ENCODE assay signal across 18 cellular contexts in the genomic region with DNA sequence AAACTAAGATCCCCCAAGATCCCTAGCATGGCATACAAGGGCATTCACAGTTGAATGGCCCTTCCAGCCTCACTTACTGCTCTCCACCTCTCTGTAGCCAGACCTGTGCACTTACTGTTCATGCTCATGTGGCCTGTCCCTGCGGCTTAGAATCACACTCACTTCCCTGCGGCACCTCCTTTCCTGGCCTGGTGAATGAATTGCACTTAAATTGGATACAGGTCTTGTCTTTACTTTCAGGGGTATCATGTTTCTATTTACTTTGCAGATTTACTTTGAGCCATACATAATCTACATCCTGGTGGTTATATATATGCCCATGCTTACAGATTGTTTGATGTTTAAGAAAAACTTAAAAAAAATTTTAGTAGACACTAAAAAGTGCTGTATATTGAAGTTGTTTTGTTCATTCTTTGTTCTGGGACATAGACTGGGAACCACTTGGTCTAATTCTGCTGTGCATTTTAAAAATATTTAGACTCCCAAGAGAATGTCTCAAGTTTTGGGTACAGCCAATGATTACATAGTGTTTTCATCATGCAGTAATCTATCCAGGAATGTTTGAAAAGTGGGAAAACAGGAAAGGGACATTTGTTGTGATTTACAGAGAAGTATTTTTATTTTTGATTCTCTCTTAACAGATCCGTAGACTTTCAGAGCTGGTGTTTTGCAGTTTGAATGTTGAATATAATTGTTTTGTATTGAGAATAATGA.
DNase-seq lines count a peak whose midpoint lies in the region; ATAC-seq and TF ChIP-seq lines count a peak whose summit lies in the region.
"Had no signal": no experiment of that assay in that cellular context is flagged by ENCODE, and none has a peak within 500 bp of the region (broad histone marks: within the 10 kb centered on the region; RNA-seq: fewer than 3 reads in every experiment).

No MANE protein-coding gene starts in this region.

- peaks cover 12% of the 10 kb centered on the region for H3K36me3 Mint-ChIP-seq in activated naive CD4-positive, alpha-beta T cell treated with anti-CD3 and anti-CD28 coated beads, Interleukin-2, amount 50 U/mL, for 24 hours
- peaks cover 12% of the 10 kb centered on the region for H3K36me3 Mint-ChIP-seq in activated naive CD4-positive, alpha-beta T cell treated with anti-CD3 and anti-CD28 coated beads for 36 hours (ENCODE audit: low read depth)

- H3K9ac ChIP-seq in PC-3 (ENCODE audit: low read length): no peak overlapping the region
- H3K9ac ChIP-seq: KMS-11 had no signal

- intact Hi-C loops in activated naive CD4-positive, alpha-beta T cell treated with anti-CD3 and anti-CD28 coated beads for 36 hours (cut with micrococcal nuclease): no loop called here
- intact Hi-C loops in PC-3 (cut with micrococcal nuclease): no loop called here

- no peak overlapping the region for H2AFZ ChIP-seq in PC-3 (ENCODE audit: low read length)

- no peak for TF ChIP-seq CTCF in PC-3 (conservative IDR thresholded peaks at IDR 0.05; ENCODE audit: low read depth, low read length)
- TF ChIP-seq CTCF in gastroesophageal sphincter (IDR thresholded peaks at IDR 0.05): no peak
- TF ChIP-seq CTCF in thoracic aorta (IDR thresholded peaks at IDR 0.05): no peak

- no peak for DNase-seq in activated naive CD4-positive, alpha-beta T cell treated with anti-CD3 and anti-CD28 coated beads for 36 hours
- DNase-seq in PC-3 (peak; percentile 47), thoracic aorta (ENCODE audit: low spot score) (no peak), islet precursor cell (no peak), globus pallidus (ENCODE audit: low spot score) (no peak), activated gamma-delta T cell (lab: John Stamatoyannopoulos, UW) (no peak)
- DNase-seq: activated CD4-positive, alpha-beta memory T cell treated with anti-CD3 and anti-CD28 coated beads, Interleukin-2, amount 10 ng/mL, durations not matched to agents 7 days and 5 days; activated naive CD4-positive, alpha-beta T cell treated with anti-CD3 and anti-CD28 coated beads, Interleukin-2, amount 50 U/mL, for 16 hours; left lung; NCI-H2029; uterus had no signal

- CTCF ChIA-PET in activated naive CD4-positive, alpha-beta T cell treated with anti-CD3 and anti-CD28 coated beads for 36 hours (lab: Charles Lee): no interaction called here
- CTCF ChIA-PET in PC-3 (lab: Charles Lee): interaction anchor here (0.6 kb wide), 1 partner anchor 11 kb away, joined by 4 read pairs; no protein-coding TSS in a partner anchor

- no peaks in the 10 kb centered on the region for H3K9me2 ChIP-seq in PC-3 (replicated peaks; ENCODE audit: low read length)

- H3K9me3 Mint-ChIP-seq in activated naive CD4-positive, alpha-beta T cell treated with anti-CD3 and anti-CD28 coated beads, Interleukin-2, amount 50 U/mL, for 24 hours: no peaks in the 10 kb centered on the region
- no peaks in the 10 kb centered on the region for H3K9me3 Mint-ChIP-seq in activated naive CD4-positive, alpha-beta T cell treated with anti-CD3 and anti-CD28 coated beads for 36 hours
- H3K9me3 Mint-ChIP-seq: activated CD4-positive, alpha-beta memory T cell treated with anti-CD3 and anti-CD28 coated beads, Interleukin-2, amount 10 ng/mL, durations not matched to agents 7 days and 5 days; dendritic cell treated with granulocyte-macrophage colony-stimulating factor and Interleukin-4, amounts not matched to agents 40 ng/mL and 50 ng/mL, for 4 days; T-helper 2 cell treated with Interferon-gamma antibody and Interleukin-4, amounts not matched to agents 5 μg/mL and 100 μg/mL, for 36 hours had no signal

- 63 to 70% methylated on average over 2 to 3 of the region's 3 CpGs for WGBS in gastroesophageal sphincter (ENCODE audit: low coverage in 1 of 2), 2 donors

- H3K4me1 ChIP-seq in PC-3 (ENCODE audit: insufficient read depth, low read length) (peaks cover 16% of the 10 kb centered on the region), gastroesophageal sphincter (no peaks in the 10 kb centered on the region), thoracic aorta (ENCODE audit: control insufficient read depth in 1 of 2, low read depth in 2 of 2) (peaks cover 13 to 37% of the 10 kb centered on the region in 2 donors)
- H3K4me1 ChIP-seq: left lung, uterus had no signal

- H3K27me3 Mint-ChIP-seq in activated naive CD4-positive, alpha-beta T cell treated with anti-CD3 and anti-CD28 coated beads, Interleukin-2, amount 50 U/mL, for 24 hours: no peaks in the 10 kb centered on the region
- H3K27me3 Mint-ChIP-seq in activated naive CD4-positive, alpha-beta T cell treated with anti-CD3 and anti-CD28 coated beads for 36 hours (ENCODE audit: low read depth): no peaks in the 10 kb centered on the region
- H3K27me3 Mint-ChIP-seq: activated CD4-positive, alpha-beta memory T cell treated with anti-CD3 and anti-CD28 coated beads, Interleukin-2, amount 10 ng/mL, durations not matched to agents 7 days and 5 days; dendritic cell treated with granulocyte-macrophage colony-stimulating factor and Interleukin-4, amounts not matched to agents 40 ng/mL and 50 ng/mL, for 4 days had no signal

- BruUV-seq in PC-3 (replicated peaks; lab: Mats Ljungman, UMichigan): no TSS peak

- H3F3A ChIP-seq in PC-3 (ENCODE audit: low read length, unreplicated experiment): peaks cover 4% of the 10 kb centered on the region

- H3K9me3 ChIP-seq in PC-3 (ENCODE audit: low read length) (no peaks in the 10 kb centered on the region), gastroesophageal sphincter (no peaks in the 10 kb centered on the region), thoracic aorta (no peaks in the 10 kb centered on the region)
- H3K9me3 ChIP-seq: left lung, neutrophil, uterus had no signal

- ATAC-seq in PC-3: peak; percentile 88
- ATAC-seq in gastroesophageal sphincter: peak; percentile 63
- no peak for ATAC-seq in thoracic aorta (ENCODE audit: insufficient number of reproducible peaks, low FRiP score, low read depth)
- ATAC-seq: left lung, Panc1 had no signal

- H3K4me3 ChIP-seq in PC-3 (ENCODE audit: low read length): no peak overlapping the region
- no peak overlapping the region for H3K4me3 ChIP-seq in gastroesophageal sphincter
- H3K4me3 ChIP-seq in thoracic aorta: peak overlapping the region; percentile 3
- H3K4me3 ChIP-seq: left lung, uterus had no signal

- TF ChIP-seq POLR2A in gastroesophageal sphincter (IDR thresholded peaks at IDR 0.05): no peak

- H3K4me3 Mint-ChIP-seq in activated naive CD4-positive, alpha-beta T cell treated with anti-CD3 and anti-CD28 coated beads, Interleukin-2, amount 50 U/mL, for 24 hours: no peak overlapping the region
- no peak overlapping the region for H3K4me3 Mint-ChIP-seq in activated naive CD4-positive, alpha-beta T cell treated with anti-CD3 and anti-CD28 coated beads for 36 hours
- H3K4me3 Mint-ChIP-seq: activated CD4-positive, alpha-beta memory T cell treated with anti-CD3 and anti-CD28 coated beads, Interleukin-2, amount 10 ng/mL, durations not matched to agents 7 days and 5 days; dendritic cell treated with granulocyte-macrophage colony-stimulating factor and Interleukin-4, amounts not matched to agents 40 ng/mL and 50 ng/mL, for 4 days; T-helper 2 cell treated with Interferon-gamma antibody and Interleukin-4, amounts not matched to agents 5 μg/mL and 100 μg/mL, for 36 hours had no signal

- POLR2A ChIA-PET in PC-3 (lab: Charles Lee; ENCODE audit: unreplicated experiment): no interaction called here

- H3K4me2 ChIP-seq in PC-3 (ENCODE audit: low read length): peak overlapping the region; percentile 44; the same call in 1 of the 2 replicates
- H3K4me2 ChIP-seq: KMS-11 had no signal

- H3K4me1 Mint-ChIP-seq in activated naive CD4-positive, alpha-beta T cell treated with anti-CD3 and anti-CD28 coated beads, Interleukin-2, amount 50 U/mL, for 24 hours: no peaks in the 10 kb centered on the region
- no peaks in the 10 kb centered on the region for H3K4me1 Mint-ChIP-seq in activated naive CD4-positive, alpha-beta T cell treated with anti-CD3 and anti-CD28 coated beads for 36 hours (ENCODE audit: low read depth)
- H3K4me1 Mint-ChIP-seq: activated CD4-positive, alpha-beta memory T cell treated with anti-CD3 and anti-CD28 coated beads, Interleukin-2, amount 10 ng/mL, durations not matched to agents 7 days and 5 days had no signal

- H3K79me2 ChIP-seq in PC-3 (ENCODE audit: low read length): no peaks in the 10 kb centered on the region

- peak overlapping the region; percentile 19 for H3K27ac ChIP-seq in PC-3 (ENCODE audit: low read length)
- H3K27ac ChIP-seq in gastroesophageal sphincter: peak overlapping the region in 3 of 4 donors; percentile 39 to 48 (median 44)
- peak overlapping the region; percentile 72 to 73 for H3K27ac ChIP-seq in thoracic aorta
- H3K27ac ChIP-seq: KMS-11, left lung, neutrophil had no signal

- peak overlapping the region; percentile 26 for H3K27ac Mint-ChIP-seq in activated naive CD4-positive, alpha-beta T cell treated with anti-CD3 and anti-CD28 coated beads, Interleukin-2, amount 50 U/mL, for 24 hours
- H3K27ac Mint-ChIP-seq in activated naive CD4-positive, alpha-beta T cell treated with anti-CD3 and anti-CD28 coated beads for 36 hours: no peak overlapping the region
- H3K27ac Mint-ChIP-seq: activated CD4-positive, alpha-beta memory T cell treated with anti-CD3 and anti-CD28 coated beads, Interleukin-2, amount 10 ng/mL, durations not matched to agents 7 days and 5 days; dendritic cell treated with granulocyte-macrophage colony-stimulating factor and Interleukin-4, amounts not matched to agents 40 ng/mL and 50 ng/mL, for 4 days; T-helper 2 cell treated with Interferon-gamma antibody and Interleukin-4, amounts not matched to agents 5 μg/mL and 100 μg/mL, for 36 hours had no signal

- no peaks in the 10 kb centered on the region for H4K20me1 ChIP-seq in PC-3 (ENCODE audit: low read length)

- no peak for TF ChIP-seq EP300 in gastroesophageal sphincter (IDR thresholded peaks at IDR 0.05)

- no peaks in the 10 kb centered on the region for H3K27me3 ChIP-seq in PC-3 (ENCODE audit: low read length)
- H3K27me3 ChIP-seq in gastroesophageal sphincter: no peaks in the 10 kb centered on the region
- H3K27me3 ChIP-seq in thoracic aorta (replicated peaks; ENCODE audit: insufficient read depth): no peaks in the 10 kb centered on the region
- H3K27me3 ChIP-seq: left lung, neutrophil, uterus had no signal

- H3K36me3 ChIP-seq in PC-3 (ENCODE audit: low read depth, low read length) (peaks cover 4% of the 10 kb centered on the region; the same call in 1 of the 2 replicates), gastroesophageal sphincter (peaks cover 7 to 98% of the 10 kb centered on the region in 2 donors), thoracic aorta (peaks cover 12% of the 10 kb centered on the region)
- H3K36me3 ChIP-seq: uterus had no signal

Comparison
In these comparisons a context has a peak if more than half of its experiments do, and no peak if none do; other contexts are left out.
1. H3K27ac ChIP-seq: peak in every context shown above with its lines; median percentile 72 in thoracic aorta; 44 in gastroesophageal sphincter; 19 in PC-3.